In the genomic region with DNA sequence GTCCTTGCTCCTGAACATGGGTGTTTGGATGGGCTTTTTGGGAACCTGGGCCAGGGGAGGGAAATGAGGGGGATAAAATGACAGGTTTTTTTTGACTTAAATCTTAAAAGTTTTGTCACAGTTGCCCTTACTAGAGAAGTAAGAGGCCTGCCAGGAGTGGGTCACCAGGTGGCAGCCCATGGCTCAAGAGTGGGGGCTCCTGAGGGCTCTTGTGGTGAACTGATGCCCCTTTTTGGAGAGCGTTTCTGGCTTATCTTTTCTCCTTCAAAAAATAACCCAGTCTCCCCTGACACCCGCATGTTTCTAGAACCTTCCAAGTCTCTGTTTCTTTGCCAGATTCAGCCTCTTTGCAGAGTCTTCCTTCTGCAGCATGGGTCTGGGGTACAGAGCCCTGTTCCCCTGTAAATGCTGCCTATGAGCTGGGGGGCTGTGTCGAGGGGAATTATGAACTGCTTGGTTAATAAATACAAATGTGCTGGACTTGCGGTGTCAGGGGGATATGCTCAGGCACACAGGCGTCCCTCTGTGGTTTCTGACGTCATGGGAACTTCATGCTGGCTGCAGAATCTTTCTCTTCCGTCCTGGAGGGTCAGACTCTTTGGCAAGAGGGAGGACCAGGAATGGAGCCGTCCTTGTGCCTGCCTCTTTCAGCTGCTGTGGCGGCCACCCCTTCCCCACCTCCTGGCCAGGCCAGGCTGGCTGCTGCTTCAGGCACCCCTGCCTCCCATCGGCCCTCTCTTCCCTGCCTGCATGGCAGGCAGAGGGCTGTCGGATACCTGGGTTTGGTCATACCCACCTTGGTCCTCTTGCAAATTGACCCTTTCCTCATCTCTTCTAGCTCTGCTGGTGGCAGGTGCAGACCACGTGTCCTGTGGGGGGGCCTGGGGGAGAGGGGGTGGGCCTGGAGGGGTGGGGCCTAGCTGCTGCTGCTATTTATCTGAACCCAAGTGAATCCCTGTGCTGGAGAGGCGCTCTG, we compare ENCODE assay signal across 7 cellular contexts. TPM values are rescaled to one million over a fixed set of nuclear protein-coding genes. Genes with fewer than 3 reads are reported as not detected.
DNase-seq lines count a peak whose midpoint lies in the region; ATAC-seq and TF ChIP-seq lines count a peak whose summit lies in the region.

No MANE protein-coding gene starts in this region.

- H3K4me2 ChIP-seq in neural progenitor cell: peak overlapping the region; percentile 62

- H3K4me3 ChIP-seq in GM12864 (ENCODE audit: low read depth, low read length) (peak overlapping the region; percentile 8), fibroblast of villous mesenchyme (ENCODE audit: low read depth, low read length) (peak overlapping the region; percentile 58), neural progenitor cell (peak overlapping the region; percentile 30)

- CTCF ChIA-PET in activated CD8-positive, alpha-beta T cell treated with anti-CD3 and anti-CD28 coated beads for 36 hours (lab: Charles Lee): interaction anchor here (0.8 to 7.4 kb wide), 22 partner anchors 7 to 482 kb away, joined by 3 to 131 read pairs (median 12); a partner anchor contains a TSS

- no peak overlapping the region for H3K9ac ChIP-seq in neural progenitor cell

- no peak for ATAC-seq in activated CD8-positive, alpha-beta T cell treated with anti-CD3 and anti-CD28 coated beads for 36 hours

- TF ChIP-seq CTCF in GM12864 (IDR thresholded peaks at IDR 0.05; ENCODE audit: low read depth, low read length, missing control alignments) (no peak), fibroblast of villous mesenchyme (IDR thresholded peaks at IDR 0.05; ENCODE audit: insufficient read depth, low read depth, low read length) (no peak), neural progenitor cell (IDR thresholded peaks at IDR 0.05) (no peak)
- TF ChIP-seq CTCF in activated CD8-positive, alpha-beta T cell treated with anti-CD3 and anti-CD28 coated beads for 36 hours (IDR thresholded peaks at IDR 0.05): no peak

- H3K27me3 ChIP-seq in neural progenitor cell: no peaks in the 10 kb centered on the region

- H2AFZ ChIP-seq in neural progenitor cell (replicated peaks): no peak overlapping the region

- no peaks in the 10 kb centered on the region for H3K36me3 ChIP-seq in neural progenitor cell

- peak overlapping the region; percentile 93 for H3K27ac Mint-ChIP-seq in activated CD8-positive, alpha-beta T cell treated with anti-CD3 and anti-CD28 coated beads for 36 hours
- peak overlapping the region; percentile 99 for H3K27ac Mint-ChIP-seq in neural progenitor cell

- intact Hi-C loops in activated CD8-positive, alpha-beta T cell treated with anti-CD3 and anti-CD28 coated beads for 36 hours (cut with micrococcal nuclease): no loop called here

- H3K27ac ChIP-seq in neural progenitor cell: peak overlapping the region; percentile 94

- H3K27me3 Mint-ChIP-seq in activated CD8-positive, alpha-beta T cell treated with anti-CD3 and anti-CD28 coated beads for 36 hours: no peaks in the 10 kb centered on the region
- H3K27me3 Mint-ChIP-seq in neural progenitor cell (ENCODE audit: insufficient read depth, low read depth): peaks cover 9% of the 10 kb centered on the region

- H3F3A ChIP-seq in neural progenitor cell (ENCODE audit: low read depth): peaks cover 47% of the 10 kb centered on the region

- peaks cover 52% of the 10 kb centered on the region for H3K4me1 ChIP-seq in neural progenitor cell

- no peaks in the 10 kb centered on the region for H3K9me3 ChIP-seq in neural progenitor cell (ENCODE audit: low read depth)

- H3K4me3 Mint-ChIP-seq in activated CD8-positive, alpha-beta T cell treated with anti-CD3 and anti-CD28 coated beads for 36 hours: peak overlapping the region; percentile 80
- peak overlapping the region; percentile 83 for H3K4me3 Mint-ChIP-seq in neural progenitor cell

- DNase-seq in GM12864 (ENCODE audit: low read depth) (peak; percentile 44), HT-29 (ENCODE audit: low spot score) (peak; percentile 42), fibroblast of villous mesenchyme (ENCODE audit: low read depth) (peak; percentile 97), neural progenitor cell (ENCODE audit: low spot score) (peak; percentile 34), NCI-H1930 (lab: John Stamatoyannopoulos, UW) (no peak)
- DNase-seq in activated CD8-positive, alpha-beta T cell treated with anti-CD3 and anti-CD28 coated beads for 36 hours: peak; percentile 61
- no peak for DNase-seq in stimulated activated CD4-positive, alpha-beta T cell treated with anti-CD3 and anti-CD28 coated beads, Interleukin-4, amount 100 ng/mL, for 1 hour

- peaks cover 15% of the 10 kb centered on the region for H4K20me1 ChIP-seq in neural progenitor cell (ENCODE audit: low read depth)

- H3K4me1 Mint-ChIP-seq in activated CD8-positive, alpha-beta T cell treated with anti-CD3 and anti-CD28 coated beads for 36 hours (ENCODE audit: low read depth): peaks cover 42% of the 10 kb centered on the region
- H3K4me1 Mint-ChIP-seq in neural progenitor cell: peaks cover 70% of the 10 kb centered on the region

- H3K36me3 Mint-ChIP-seq in activated CD8-positive, alpha-beta T cell treated with anti-CD3 and anti-CD28 coated beads for 36 hours (ENCODE audit: low read depth): peaks cover 26% of the 10 kb centered on the region
- H3K36me3 Mint-ChIP-seq in neural progenitor cell: peaks cover 10% of the 10 kb centered on the region

- POLR2A ChIA-PET in activated CD8-positive, alpha-beta T cell treated with anti-CD3 and anti-CD28 coated beads for 36 hours (lab: Charles Lee): interaction anchor here (1.4 to 2.2 kb wide), 4 partner anchors 31 to 40 kb away, joined by 3 to 8 read pairs (median 5); a partner anchor contains a TSS

- no peaks in the 10 kb centered on the region for H3K9me3 Mint-ChIP-seq in activated CD8-positive, alpha-beta T cell treated with anti-CD3 and anti-CD28 coated beads for 36 hours
- no peaks in the 10 kb centered on the region for H3K9me3 Mint-ChIP-seq in neural progenitor cell

- H3K79me2 ChIP-seq in neural progenitor cell (ENCODE audit: low read depth): peaks cover 33% of the 10 kb centered on the region

RNA-seq across cellular contexts. Expression of a gene that starts 30.1 kb away (rescaled TPM):
- total RNA-seq in HT-29 (2014; rRNA removed; shearing (Covaris generic)): 206 and 210 TPM in 2 replicates
- total RNA-seq in activated CD8-positive, alpha-beta T cell treated with anti-CD3 and anti-CD28 coated beads for 36 hours: 10 to 100 TPM; 95.3 to 98.5 TPM
- total RNA-seq in fibroblast of villous mesenchyme (133 and 136 TPM in 2 replicates), neural progenitor cell (ENCODE audit: low replicate concordance) (82.4 and 133 TPM in 2 replicates)

RNA-seq across cellular contexts. Expression of a gene that starts 30.8 kb away (rescaled TPM):
- 37.4 and 43.7 TPM in 2 replicates for total RNA-seq in HT-29 (2014; rRNA removed; shearing (Covaris generic))
- total RNA-seq in activated CD8-positive, alpha-beta T cell treated with anti-CD3 and anti-CD28 coated beads for 36 hours: 10 to 100 TPM; 11.8 to 12.7 TPM
- 33.2 and 38.7 TPM in 2 replicates for total RNA-seq in fibroblast of villous mesenchyme
- 10.1 and 19.3 TPM in 2 replicates for total RNA-seq in neural progenitor cell (ENCODE audit: low replicate concordance)

RNA-seq across cellular contexts. Expression of a gene that starts 36.7 kb away (rescaled TPM):
- 68.5 and 77.2 TPM in 2 replicates for total RNA-seq in HT-29 (2014; rRNA removed; shearing (Covaris generic))
- 1 to 10 TPM; 3.7 to 4.1 TPM for total RNA-seq in activated CD8-positive, alpha-beta T cell treated with anti-CD3 and anti-CD28 coated beads for 36 hours
- total RNA-seq in fibroblast of villous mesenchyme: 60.5 and 75.7 TPM in 2 replicates
- 12.2 and 32.7 TPM in 2 replicates for total RNA-seq in neural progenitor cell (ENCODE audit: low replicate concordance)

Comparison
In these comparisons a context has a peak if more than half of its experiments do, and no peak if none do; other contexts are left out.
1. DNase-seq: peak in GM12864 (single experiment), HT-29 (single experiment), activated CD8-positive, alpha-beta T cell treated with anti-CD3 and anti-CD28 coated beads for 36 hours (single experiment), fibroblast of villous mesenchyme (single experiment) and neural progenitor cell (single experiment); none in NCI-H1930 (0 of 2) and stimulated activated CD4-positive, alpha-beta T cell treated with anti-CD3 and anti-CD28 coated beads, Interleukin-4, amount 100 ng/mL, for 1 hour (single experiment).
2. H3K4me3 ChIP-seq: peak in every context shown above with its lines; median percentile 58 in fibroblast of villous mesenchyme; 30 in neural progenitor cell; 8 in GM12864.